ENCODE assay signal across 1 cellular context in the genomic region with DNA sequence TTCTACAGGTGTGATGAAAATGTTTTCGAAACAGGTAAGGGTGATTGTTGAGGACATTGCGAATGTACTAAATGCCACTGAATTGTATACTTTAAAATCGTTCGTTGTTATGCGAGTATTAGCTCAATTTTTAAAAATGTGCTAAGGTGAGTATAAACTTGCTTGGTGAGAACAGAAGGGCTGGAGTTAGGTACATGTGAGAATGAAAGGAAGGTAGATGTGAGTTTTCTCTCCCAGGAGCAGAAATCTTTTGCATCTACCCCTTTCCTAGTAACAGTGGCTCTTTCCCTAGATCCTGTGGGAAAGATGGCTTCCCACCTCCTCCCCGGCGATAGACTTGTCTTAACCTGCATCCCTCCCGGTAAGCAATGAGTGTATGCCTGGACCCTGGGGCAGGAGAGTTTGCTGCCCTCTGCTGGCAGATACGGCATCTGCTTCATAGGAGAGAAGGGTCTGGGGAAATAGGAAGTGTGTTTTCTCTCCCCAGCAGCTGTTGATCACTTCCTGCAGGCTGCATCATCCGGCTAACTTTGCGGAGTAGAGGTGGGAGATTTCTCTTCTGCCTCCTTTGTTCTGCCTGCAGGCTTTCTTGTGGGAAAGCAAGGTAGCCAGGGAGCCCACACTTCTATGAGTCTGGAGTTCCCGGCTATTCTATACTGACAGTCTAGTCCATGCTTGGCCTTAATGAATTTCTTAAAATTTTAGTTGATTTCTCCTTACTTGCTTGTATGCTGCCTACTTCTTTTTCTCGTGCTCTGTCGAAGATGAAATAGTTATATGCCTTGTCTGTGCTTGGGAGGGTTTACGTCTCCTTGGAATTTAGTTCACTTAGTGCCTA.
TF ChIP-seq lines count a peak whose summit lies in the region.

No MANE protein-coding gene starts in this region.

TF ChIP-seq in GM23338, 12 proteins besides CTCF, POLR2A, EP300 and RAD21 (continued from another document):
- TF ChIP-seq, protein P1, sequence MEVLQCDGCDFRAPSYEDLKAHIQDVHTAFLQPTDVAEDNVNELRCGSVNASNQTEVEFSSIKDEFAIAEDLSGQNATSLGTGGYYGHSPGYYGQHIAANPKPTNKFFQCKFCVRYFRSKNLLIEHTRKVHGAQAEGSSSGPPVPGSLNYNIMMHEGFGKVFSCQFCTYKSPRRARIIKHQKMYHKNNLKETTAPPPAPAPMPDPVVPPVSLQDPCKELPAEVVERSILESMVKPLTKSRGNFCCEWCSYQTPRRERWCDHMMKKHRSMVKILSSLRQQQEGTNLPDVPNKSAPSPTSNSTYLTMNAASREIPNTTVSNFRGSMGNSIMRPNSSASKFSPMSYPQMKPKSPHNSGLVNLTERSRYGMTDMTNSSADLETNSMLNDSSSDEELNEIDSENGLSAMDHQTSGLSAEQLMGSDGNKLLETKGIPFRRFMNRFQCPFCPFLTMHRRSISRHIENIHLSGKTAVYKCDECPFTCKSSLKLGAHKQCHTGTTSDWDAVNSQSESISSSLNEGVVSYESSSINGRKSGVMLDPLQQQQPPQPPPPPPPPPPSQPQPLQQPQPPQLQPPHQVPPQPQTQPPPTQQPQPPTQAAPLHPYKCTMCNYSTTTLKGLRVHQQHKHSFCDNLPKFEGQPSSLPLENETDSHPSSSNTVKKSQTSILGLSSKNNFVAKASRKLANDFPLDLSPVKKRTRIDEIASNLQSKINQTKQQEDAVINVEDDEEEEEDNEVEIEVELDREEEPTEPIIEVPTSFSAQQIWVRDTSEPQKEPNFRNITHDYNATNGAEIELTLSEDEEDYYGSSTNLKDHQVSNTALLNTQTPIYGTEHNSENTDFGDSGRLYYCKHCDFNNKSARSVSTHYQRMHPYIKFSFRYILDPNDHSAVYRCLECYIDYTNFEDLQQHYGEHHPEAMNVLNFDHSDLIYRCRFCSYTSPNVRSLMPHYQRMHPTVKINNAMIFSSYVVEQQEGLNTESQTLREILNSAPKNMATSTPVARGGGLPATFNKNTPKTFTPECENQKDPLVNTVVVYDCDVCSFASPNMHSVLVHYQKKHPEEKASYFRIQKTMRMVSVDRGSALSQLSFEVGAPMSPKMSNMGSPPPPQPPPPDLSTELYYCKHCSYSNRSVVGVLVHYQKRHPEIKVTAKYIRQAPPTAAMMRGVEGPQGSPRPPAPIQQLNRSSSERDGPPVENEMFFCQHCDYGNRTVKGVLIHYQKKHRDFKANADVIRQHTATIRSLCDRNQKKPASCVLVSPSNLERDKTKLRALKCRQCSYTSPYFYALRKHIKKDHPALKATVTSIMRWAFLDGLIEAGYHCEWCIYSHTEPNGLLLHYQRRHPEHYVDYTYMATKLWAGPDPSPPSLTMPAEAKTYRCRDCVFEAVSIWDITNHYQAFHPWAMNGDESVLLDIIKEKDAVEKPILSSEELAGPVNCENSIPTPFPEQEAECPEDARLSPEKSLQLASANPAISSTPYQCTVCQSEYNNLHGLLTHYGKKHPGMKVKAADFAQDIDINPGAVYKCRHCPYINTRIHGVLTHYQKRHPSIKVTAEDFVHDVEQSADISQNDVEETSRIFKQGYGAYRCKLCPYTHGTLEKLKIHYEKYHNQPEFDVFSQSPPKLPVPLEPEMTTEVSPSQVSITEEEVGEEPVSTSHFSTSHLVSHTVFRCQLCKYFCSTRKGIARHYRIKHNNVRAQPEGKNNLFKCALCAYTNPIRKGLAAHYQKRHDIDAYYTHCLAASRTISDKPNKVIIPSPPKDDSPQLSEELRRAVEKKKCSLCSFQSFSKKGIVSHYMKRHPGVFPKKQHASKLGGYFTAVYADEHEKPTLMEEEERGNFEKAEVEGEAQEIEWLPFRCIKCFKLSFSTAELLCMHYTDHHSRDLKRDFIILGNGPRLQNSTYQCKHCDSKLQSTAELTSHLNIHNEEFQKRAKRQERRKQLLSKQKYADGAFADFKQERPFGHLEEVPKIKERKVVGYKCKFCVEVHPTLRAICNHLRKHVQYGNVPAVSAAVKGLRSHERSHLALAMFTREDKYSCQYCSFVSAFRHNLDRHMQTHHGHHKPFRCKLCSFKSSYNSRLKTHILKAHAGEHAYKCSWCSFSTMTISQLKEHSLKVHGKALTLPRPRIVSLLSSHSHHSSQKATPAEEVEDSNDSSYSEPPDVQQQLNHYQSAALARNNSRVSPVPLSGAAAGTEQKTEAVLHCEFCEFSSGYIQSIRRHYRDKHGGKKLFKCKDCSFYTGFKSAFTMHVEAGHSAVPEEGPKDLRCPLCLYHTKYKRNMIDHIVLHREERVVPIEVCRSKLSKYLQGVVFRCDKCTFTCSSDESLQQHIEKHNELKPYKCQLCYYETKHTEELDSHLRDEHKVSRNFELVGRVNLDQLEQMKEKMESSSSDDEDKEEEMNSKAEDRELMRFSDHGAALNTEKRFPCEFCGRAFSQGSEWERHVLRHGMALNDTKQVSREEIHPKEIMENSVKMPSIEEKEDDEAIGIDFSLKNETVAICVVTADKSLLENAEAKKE (CRISPR knock-in tag; IDR thresholded peaks at IDR 0.05) = peak; percentile 68
- TF ChIP-seq POLR2AphosphoS5 (IDR thresholded peaks at IDR 0.05; ENCODE audit: low read depth) (no peak), ZNF331 (CRISPR knock-in tag; IDR thresholded peaks at IDR 0.05; ENCODE audit: low read depth) (no peak), STAT1 (IDR thresholded peaks at IDR 0.05; ENCODE audit: unreplicated experiment) (no peak), EZH2 (IDR thresholded peaks at IDR 0.05; ENCODE audit: low read depth, unreplicated experiment) (no peak), NANOG (IDR thresholded peaks at IDR 0.05; ENCODE audit: borderline replicate concordance) (peak; percentile 14; the same call in 1 of the 2 replicates), JUNB (IDR thresholded peaks at IDR 0.05; ENCODE audit: unreplicated experiment) (no peak)
- TF ChIP-seq, protein P2, sequence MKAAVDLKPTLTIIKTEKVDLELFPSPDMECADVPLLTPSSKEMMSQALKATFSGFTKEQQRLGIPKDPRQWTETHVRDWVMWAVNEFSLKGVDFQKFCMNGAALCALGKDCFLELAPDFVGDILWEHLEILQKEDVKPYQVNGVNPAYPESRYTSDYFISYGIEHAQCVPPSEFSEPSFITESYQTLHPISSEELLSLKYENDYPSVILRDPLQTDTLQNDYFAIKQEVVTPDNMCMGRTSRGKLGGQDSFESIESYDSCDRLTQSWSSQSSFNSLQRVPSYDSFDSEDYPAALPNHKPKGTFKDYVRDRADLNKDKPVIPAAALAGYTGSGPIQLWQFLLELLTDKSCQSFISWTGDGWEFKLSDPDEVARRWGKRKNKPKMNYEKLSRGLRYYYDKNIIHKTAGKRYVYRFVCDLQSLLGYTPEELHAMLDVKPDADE (IDR thresholded peaks at IDR 0.05) = peak; percentile 53
- TF ChIP-seq, protein P3, sequence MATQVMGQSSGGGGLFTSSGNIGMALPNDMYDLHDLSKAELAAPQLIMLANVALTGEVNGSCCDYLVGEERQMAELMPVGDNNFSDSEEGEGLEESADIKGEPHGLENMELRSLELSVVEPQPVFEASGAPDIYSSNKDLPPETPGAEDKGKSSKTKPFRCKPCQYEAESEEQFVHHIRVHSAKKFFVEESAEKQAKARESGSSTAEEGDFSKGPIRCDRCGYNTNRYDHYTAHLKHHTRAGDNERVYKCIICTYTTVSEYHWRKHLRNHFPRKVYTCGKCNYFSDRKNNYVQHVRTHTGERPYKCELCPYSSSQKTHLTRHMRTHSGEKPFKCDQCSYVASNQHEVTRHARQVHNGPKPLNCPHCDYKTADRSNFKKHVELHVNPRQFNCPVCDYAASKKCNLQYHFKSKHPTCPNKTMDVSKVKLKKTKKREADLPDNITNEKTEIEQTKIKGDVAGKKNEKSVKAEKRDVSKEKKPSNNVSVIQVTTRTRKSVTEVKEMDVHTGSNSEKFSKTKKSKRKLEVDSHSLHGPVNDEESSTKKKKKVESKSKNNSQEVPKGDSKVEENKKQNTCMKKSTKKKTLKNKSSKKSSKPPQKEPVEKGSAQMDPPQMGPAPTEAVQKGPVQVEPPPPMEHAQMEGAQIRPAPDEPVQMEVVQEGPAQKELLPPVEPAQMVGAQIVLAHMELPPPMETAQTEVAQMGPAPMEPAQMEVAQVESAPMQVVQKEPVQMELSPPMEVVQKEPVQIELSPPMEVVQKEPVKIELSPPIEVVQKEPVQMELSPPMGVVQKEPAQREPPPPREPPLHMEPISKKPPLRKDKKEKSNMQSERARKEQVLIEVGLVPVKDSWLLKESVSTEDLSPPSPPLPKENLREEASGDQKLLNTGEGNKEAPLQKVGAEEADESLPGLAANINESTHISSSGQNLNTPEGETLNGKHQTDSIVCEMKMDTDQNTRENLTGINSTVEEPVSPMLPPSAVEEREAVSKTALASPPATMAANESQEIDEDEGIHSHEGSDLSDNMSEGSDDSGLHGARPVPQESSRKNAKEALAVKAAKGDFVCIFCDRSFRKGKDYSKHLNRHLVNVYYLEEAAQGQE (IDR thresholded peaks at IDR 0.05; ENCODE audit: unreplicated experiment) = no peak
